ENCODE assay signal across 1 cellular context in the genomic region with DNA sequence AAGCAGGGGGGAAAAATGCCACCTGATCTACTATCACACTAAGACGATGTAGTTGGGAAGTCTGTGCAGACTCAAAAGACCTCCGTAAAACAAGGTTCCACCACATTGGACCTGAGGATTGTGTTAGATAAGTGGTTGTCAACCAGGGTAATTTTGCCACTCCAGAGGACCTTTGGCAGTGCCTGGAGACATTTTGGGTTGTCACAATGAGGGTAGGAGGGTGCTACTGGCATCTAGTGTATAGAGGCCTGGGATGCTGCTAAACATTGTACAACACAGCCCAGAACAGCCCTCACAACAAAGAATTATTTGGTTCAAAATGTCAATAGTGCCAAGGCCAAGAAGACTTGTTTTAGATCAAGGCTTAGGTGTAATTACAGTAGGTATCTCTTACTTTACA.
TF ChIP-seq lines count a peak whose summit lies in the region.

No MANE protein-coding gene starts in this region.

TF ChIP-seq in GM12878, 131 proteins besides CTCF, POLR2A, EP300 and RAD21 (continued from another document):
- no peak for TF ChIP-seq FOXK2 (IDR thresholded peaks at IDR 0.05)
- TF ChIP-seq FOS (IDR thresholded peaks at IDR 0.05; ENCODE audit: borderline replicate concordance, extremely low read depth, insufficient read length), result no peak
